ENCODE assay signal across 8 cellular contexts in genomic region chr7:157273208-157274202, GRCh38.
DNase-seq lines count a peak whose midpoint lies in the region; ATAC-seq and TF ChIP-seq lines count a peak whose summit lies in the region.

No MANE protein-coding gene starts in this region.

- POLR2A ChIA-PET in PC-9 (lab: Charles Lee; ENCODE audit: unreplicated experiment), result interaction anchor here (0.6 kb wide), 1 partner anchor 71 kb away, joined by 5 read pairs; no protein-coding TSS in a partner anchor

- H3K9me2 ChIP-seq in PC-9 (ENCODE audit: insufficient read depth), result no peaks in the 10 kb centered on the region

- H3K27me3 ChIP-seq in PC-9 (ENCODE audit: insufficient read depth, low read depth), result no peaks in the 10 kb centered on the region

- ATAC-seq in GM19455 (IDR thresholded peaks at IDR 0.05; ENCODE audit: unreplicated experiment) (peak; percentile 76), HG03571 (IDR thresholded peaks at IDR 0.05; ENCODE audit: unreplicated experiment) (peak; percentile 78)

- H3K4me1 ChIP-seq in PC-9 (replicated peaks; ENCODE audit: insufficient read depth), result no peaks in the 10 kb centered on the region

- H3K27ac ChIP-seq in PC-9, result no peak overlapping the region

- H3K9me3 ChIP-seq in PC-9 (ENCODE audit: insufficient read depth, low read depth), result no peaks in the 10 kb centered on the region

- peak; percentile 97 for TF ChIP-seq CTCF in PC-9 (conservative IDR thresholded peaks at IDR 0.05)
- peak; percentile 99 for TF ChIP-seq CTCF in fibroblast of the aortic adventitia (IDR thresholded peaks at IDR 0.05; ENCODE audit: insufficient read depth, low read length)

- peaks cover 44% of the 10 kb centered on the region for H3F3A ChIP-seq in PC-9 (ENCODE audit: insufficient read depth, low read depth)

- H4K20me1 ChIP-seq in PC-9 (ENCODE audit: insufficient read depth), result 0 out of 2 replicates have a peak, but pooled peaks cover 6% of the 10 kb centered on the region

- no peaks in the 10 kb centered on the region for H3K79me2 ChIP-seq in PC-9 (ENCODE audit: low read depth)

- peak; percentile 61 for DNase-seq in COLO829 (ENCODE audit: low spot score)
- peak; percentile 59 to 71 for DNase-seq in PC-9
- peak; percentile 46 for DNase-seq in activated T-helper 1 cell treated with Interleukin-2 at 50 U/mL for 16 hours (ENCODE audit: low read depth)
- DNase-seq in fibroblast of the aortic adventitia (ENCODE audit: low read depth), result peak; percentile 64
- DNase-seq in nucleus accumbens (lab: John Stamatoyannopoulos, UW), result peak in 41 of 56 donors; percentile 6 to 68 (median 33)
- DNase-seq in superior temporal gyrus (ENCODE audit: extremely low spot score), result peak; percentile 62

- CTCF ChIA-PET in PC-9 (lab: Charles Lee), result interaction anchor here (0.7 to 1.2 kb wide), 3 partner anchors 31 to 66 kb away, joined by 3 to 11 read pairs (median 3); no protein-coding TSS in a partner anchor

- no peak overlapping the region for H3K4me2 ChIP-seq in PC-9

- no peak overlapping the region for H2AFZ ChIP-seq in PC-9

- intact Hi-C loops in PC-9 (cut with micrococcal nuclease; ENCODE audit: unreplicated experiment), result loop anchor here (1.0 kb wide), 2 partner anchors 67 to 304 kb away; no protein-coding TSS in a partner anchor

- H3K36me3 ChIP-seq in PC-9 (ENCODE audit: low read depth), result 0 out of 2 replicates have a peak, but pooled peaks cover 5% of the 10 kb centered on the region

- no peak overlapping the region for H3K4me3 ChIP-seq in PC-9
- no peak overlapping the region for H3K4me3 ChIP-seq in fibroblast of the aortic adventitia (ENCODE audit: low read depth, low read length)

- no TSS peak for BruUV-seq in PC-9 (replicated peaks; lab: Mats Ljungman, UMichigan)
